ENCODE assay signal across 19 cellular contexts in the genomic region with DNA sequence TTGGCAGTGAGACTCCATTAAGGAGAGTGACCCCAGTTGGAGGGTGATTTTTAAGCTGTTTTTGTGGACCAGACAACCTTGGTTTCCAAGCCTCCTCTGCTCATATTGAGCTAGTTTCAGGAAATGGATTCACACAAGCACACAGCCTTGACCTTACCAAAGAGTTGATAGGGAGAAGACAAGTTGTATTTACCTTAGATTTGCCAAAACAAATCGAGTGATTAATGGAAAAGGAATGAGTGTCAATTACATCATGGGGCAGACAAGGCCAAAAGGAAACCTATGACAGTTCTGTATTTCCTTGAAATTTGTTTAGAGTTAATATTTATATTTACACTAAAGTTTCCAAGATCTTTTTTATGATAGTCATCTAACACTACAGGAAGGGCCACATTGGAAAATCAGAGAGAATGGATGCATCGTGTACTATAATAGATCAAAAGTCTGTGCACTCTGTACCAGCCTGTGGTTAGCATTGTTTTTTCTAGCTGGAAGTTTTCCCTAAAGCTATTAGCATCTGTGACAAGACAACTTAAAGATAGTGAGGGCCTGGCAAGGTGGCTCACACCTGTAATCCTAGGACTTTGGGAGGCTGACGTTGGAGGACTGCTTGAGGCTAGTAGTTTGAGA.
A peak's percentile ranks its signal among the peaks of the same experiment; 100 is the strongest.
DNase-seq lines count a peak whose midpoint lies in the region; ATAC-seq and TF ChIP-seq lines count a peak whose summit lies in the region.
"Had no signal": no experiment of that assay in that cellular context is flagged by ENCODE, and none has a peak within 500 bp of the region (broad histone marks: within the 10 kb centered on the region; RNA-seq: fewer than 3 reads in every experiment).

No MANE protein-coding gene starts in this region.

- H3K27ac ChIP-seq in RWPE2 (ENCODE audit: poor library complexity, severe bottlenecking) (peak overlapping the region; percentile 4), esophagus squamous epithelium (no peak overlapping the region)
- H3K27ac ChIP-seq: colonic mucosa, upper lobe of left lung had no signal

- TF ChIP-seq CTCF in RWPE2 (IDR thresholded peaks at IDR 0.05; ENCODE audit: poor library complexity, severe bottlenecking) (no peak), neural crest cell (conservative IDR thresholded peaks at IDR 0.05) (no peak), esophagus squamous epithelium (IDR thresholded peaks at IDR 0.05) (no peak)
- TF ChIP-seq CTCF in activated CD8-positive, alpha-beta T cell treated with anti-CD3 and anti-CD28 coated beads for 36 hours (IDR thresholded peaks at IDR 0.05): no peak

- DNase-seq in EL (peak; percentile 56), RWPE2 (ENCODE audit: low spot score) (no peak), fibroblast of gingiva (ENCODE audit: low read depth) (peak; percentile 41), neural crest cell (ENCODE audit: low read depth, low spot score) (no peak), esophagus squamous epithelium (lab: John Stamatoyannopoulos, UW) (no peak)
- DNase-seq in activated CD4-positive, alpha-beta T cell treated with anti-CD3 and anti-CD28 coated beads, Interleukin-2, amount 50 U/mL, for 1 hour: no peak
- DNase-seq in activated CD8-positive, alpha-beta T cell treated with anti-CD3 and anti-CD28 coated beads for 36 hours: no peak
- DNase-seq: activated CD4-positive, CD25-positive, alpha-beta regulatory T cell; activated CD8-positive, alpha-beta memory T cell treated with anti-CD3 and anti-CD28 coated beads, Interleukin-2, amount 50 U/mL, for 48 hours; BE2C; colonic mucosa; DND-41; kidney; NCI-H1105; OCI-M1; stimulated activated CD4-positive, alpha-beta T cell treated with anti-CD3 and anti-CD28 coated beads, Interleukin-2, amount 100 ng/mL, for 48 hours; upper lobe of left lung had no signal

- H3K4me3 ChIP-seq in RWPE2 (ENCODE audit: severe bottlenecking) (no peak overlapping the region), esophagus squamous epithelium (no peak overlapping the region)
- H3K4me3 ChIP-seq: colonic mucosa, upper lobe of left lung had no signal

- POLR2A ChIA-PET in activated CD8-positive, alpha-beta T cell treated with anti-CD3 and anti-CD28 coated beads for 36 hours (lab: Charles Lee): no interaction called here

- 69 to 72% methylated on average over 3 of the region's 3 CpGs for WGBS in esophagus squamous epithelium, 2 donors

- no peak for TF ChIP-seq POLR2A in esophagus squamous epithelium (IDR thresholded peaks at IDR 0.05)

- no peak overlapping the region for H3K4me3 Mint-ChIP-seq in neural crest cell
- H3K4me3 Mint-ChIP-seq in activated CD8-positive, alpha-beta T cell treated with anti-CD3 and anti-CD28 coated beads for 36 hours: no peak overlapping the region
- H3K4me3 Mint-ChIP-seq: activated naive CD8-positive, alpha-beta T cell had no signal

- H3K27me3 ChIP-seq in RWPE2 (ENCODE audit: insufficient read depth, poor library complexity, severe bottlenecking) (no peaks in the 10 kb centered on the region), esophagus squamous epithelium (no peaks in the 10 kb centered on the region)
- H3K27me3 ChIP-seq: BE2C, colonic mucosa, upper lobe of left lung had no signal

- peaks cover 2% of the 10 kb centered on the region for H3K36me3 Mint-ChIP-seq in neural crest cell (ENCODE audit: low read depth)
- no peaks in the 10 kb centered on the region for H3K36me3 Mint-ChIP-seq in activated CD8-positive, alpha-beta T cell treated with anti-CD3 and anti-CD28 coated beads for 36 hours (ENCODE audit: low read depth)
- H3K36me3 Mint-ChIP-seq: activated naive CD8-positive, alpha-beta T cell had no signal

- peaks cover 44% of the 10 kb centered on the region for H3K4me1 Mint-ChIP-seq in neural crest cell
- H3K4me1 Mint-ChIP-seq in activated CD8-positive, alpha-beta T cell treated with anti-CD3 and anti-CD28 coated beads for 36 hours (ENCODE audit: low read depth): no peaks in the 10 kb centered on the region

- H3K9me3 ChIP-seq in RWPE2 (ENCODE audit: severe bottlenecking) (no peaks in the 10 kb centered on the region), esophagus squamous epithelium (no peaks in the 10 kb centered on the region)
- H3K9me3 ChIP-seq: BE2C, colonic mucosa, upper lobe of left lung had no signal

- CTCF ChIA-PET in activated CD8-positive, alpha-beta T cell treated with anti-CD3 and anti-CD28 coated beads for 36 hours (lab: Charles Lee): interaction anchor here (3.4 kb wide), 1 partner anchor 19 kb away, joined by 16 read pairs; no protein-coding TSS in a partner anchor

- intact Hi-C loops in esophagus squamous epithelium (cut with DNase I): no loop called here
- intact Hi-C loops in activated CD8-positive, alpha-beta T cell treated with anti-CD3 and anti-CD28 coated beads for 36 hours (cut with micrococcal nuclease): no loop called here

- H3K36me3 ChIP-seq in RWPE2 (ENCODE audit: low read depth): no peaks in the 10 kb centered on the region
- H3K36me3 ChIP-seq in esophagus squamous epithelium: no peaks in the 10 kb centered on the region
- H3K36me3 ChIP-seq: BE2C, colonic mucosa, upper lobe of left lung had no signal

- H3K27ac Mint-ChIP-seq in neural crest cell (ENCODE audit: unreplicated experiment): peak overlapping the region; percentile 65
- no peak overlapping the region for H3K27ac Mint-ChIP-seq in activated CD8-positive, alpha-beta T cell treated with anti-CD3 and anti-CD28 coated beads for 36 hours
- H3K27ac Mint-ChIP-seq: activated naive CD8-positive, alpha-beta T cell had no signal

- peak; percentile 91 for ATAC-seq in RWPE2 (ENCODE audit: low read depth)
- no peak for ATAC-seq in GM21390 (IDR thresholded peaks at IDR 0.05; ENCODE audit: unreplicated experiment)
- ATAC-seq in activated CD8-positive, alpha-beta T cell treated with anti-CD3 and anti-CD28 coated beads for 36 hours: no peak

- H3K9me3 Mint-ChIP-seq in neural crest cell: peaks cover 9% of the 10 kb centered on the region
- H3K9me3 Mint-ChIP-seq in activated CD8-positive, alpha-beta T cell treated with anti-CD3 and anti-CD28 coated beads for 36 hours: no peaks in the 10 kb centered on the region

- H3K27me3 Mint-ChIP-seq in neural crest cell (ENCODE audit: low read depth): no peaks in the 10 kb centered on the region
- H3K27me3 Mint-ChIP-seq in activated CD8-positive, alpha-beta T cell treated with anti-CD3 and anti-CD28 coated beads for 36 hours: peaks cover 11% of the 10 kb centered on the region

- H3K4me1 ChIP-seq in RWPE2 (ENCODE audit: insufficient read depth, poor library complexity, severe bottlenecking) (peaks cover 14% of the 10 kb centered on the region), esophagus squamous epithelium (no peaks in the 10 kb centered on the region)
- H3K4me1 ChIP-seq: BE2C, colonic mucosa, upper lobe of left lung had no signal

Comparison
In these comparisons a context has a peak if more than half of its experiments do, and no peak if none do; other contexts are left out.
1. DNase-seq: peak in EL (single experiment) and fibroblast of gingiva (single experiment); none in RWPE2 (single experiment), neural crest cell (single experiment), activated CD4-positive, alpha-beta T cell treated with anti-CD3 and anti-CD28 coated beads, Interleukin-2, amount 50 U/mL, for 1 hour (single experiment), esophagus squamous epithelium (single experiment) and activated CD8-positive, alpha-beta T cell treated with anti-CD3 and anti-CD28 coated beads for 36 hours (single experiment).